Comparison of ENCODE assay signal across 29 cellular contexts in the genomic region with DNA sequence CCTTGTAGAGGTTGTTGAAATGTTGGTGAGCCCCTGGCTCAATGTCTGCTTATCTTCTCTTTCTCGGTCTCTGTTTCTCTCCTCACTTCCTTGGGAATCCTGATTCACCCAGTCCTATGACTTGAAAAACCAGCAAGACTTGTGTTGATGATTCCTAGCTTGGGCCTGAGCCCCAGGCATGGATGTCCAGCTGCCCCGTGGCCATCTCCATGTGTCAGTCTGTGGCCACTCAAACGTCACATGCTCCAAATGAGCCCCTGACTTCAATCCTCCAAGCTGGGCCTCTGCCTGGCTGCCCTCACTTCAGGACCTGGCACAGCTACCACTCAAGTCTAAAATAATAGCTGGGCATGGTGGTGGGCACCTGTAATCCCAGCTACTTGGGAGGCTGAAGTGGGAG.
"Had no signal": no experiment of that assay in that cellular context is flagged by ENCODE, and none has a peak within 500 bp of the region (broad histone marks: within the 10 kb centered on the region; RNA-seq: fewer than 3 reads in every experiment).

No MANE protein-coding gene starts in this region.

- H3K4me3 ChIP-seq: neural progenitor cell, ovary, psoas muscle, right lobe of liver, sigmoid colon, skin epidermis, smooth muscle cell, spleen, suprapubic skin, testis, tibial artery, transverse colon, upper lobe of left lung, vagina had no signal

- H3K4me1 ChIP-seq: parathyroid adenoma, psoas muscle, right lobe of liver, sigmoid colon, spleen, suprapubic skin, testis, tibial artery, transverse colon, upper lobe of left lung, vagina had no signal

- ATAC-seq: naive thymus-derived CD4-positive, alpha-beta T cell; natural killer cell; psoas muscle; right cardiac atrium; right lobe of liver; stimulated activated memory B cell treated with anti-CD40 and anti-IgM and Interleukin-4, amounts not matched to agents 10 μg/mL and 1 μg/mL and 100 μg/mL, for 72 hours; stimulated activated naive CD8-positive, alpha-beta T cell treated with anti-CD3 and anti-CD28 coated beads, Interleukin-15, amount 100 ng/mL, for 72 hours; stimulated activated naive CD8-positive, alpha-beta T cell treated with anti-CD3 and anti-CD28 coated beads, Interleukin-15, Interleukin-2, amounts not matched to agents 100 U/mL and 50 U/mL, for 24 hours had no signal

- H3K27ac ChIP-seq: neural progenitor cell, ovary, parathyroid adenoma, psoas muscle, right lobe of liver, sigmoid colon, skin epidermis, spleen, suprapubic skin, testis, tibial artery, transverse colon, upper lobe of left lung, vagina had no signal

- DNase-seq: naive thymus-derived CD4-positive, alpha-beta T cell; natural killer cell; occipital lobe; ovary; psoas muscle; right cardiac atrium; right lobe of liver; sigmoid colon; spleen; stimulated activated CD4-positive, alpha-beta T cell treated with anti-CD3 and anti-CD28 coated beads, Interleukin-12 subunit alpha, Interleukin-12 subunit beta, amount 100 ng/mL, for 4 hours; stimulated activated CD4-positive, alpha-beta T cell treated with anti-CD3 and anti-CD28 coated beads, Interleukin-1b, Interleukin-23, amount 100 ng/mL, for 48 hours; stimulated activated CD4-positive, alpha-beta T cell treated with anti-CD3 and anti-CD28 coated beads, Interleukin-4, amount 100 ng/mL, for 1 hour; stimulated activated CD4-positive, alpha-beta T cell treated with anti-CD3 and anti-CD28 coated beads, Interleukin-4, amount 100 ng/mL, for 4 hours; stimulated activated CD8-positive, alpha-beta memory T cell treated with anti-CD3 and anti-CD28 coated beads, Interleukin-4, amount 100 ng/mL, for 48 hours; stimulated activated naive CD4-positive, alpha-beta T cell; stimulated activated naive CD8-positive, alpha-beta T cell treated with anti-CD3 and anti-CD28 coated beads, Interleukin-15, amount 100 ng/mL, for 72 hours; stimulated activated naive CD8-positive, alpha-beta T cell treated with anti-CD3 and anti-CD28 coated beads, Interleukin-15, Interleukin-2, amounts not matched to agents 100 U/mL and 50 U/mL, for 24 hours; substantia nigra; testis; tibial artery; transverse colon; upper lobe of left lung had no signal

- H2AFZ ChIP-seq: neural progenitor cell, parathyroid adenoma had no signal

- H3K4me2 ChIP-seq: neural progenitor cell, smooth muscle cell had no signal

- H3K9ac ChIP-seq: neural progenitor cell, parathyroid adenoma had no signal

- H3K79me2 ChIP-seq: parathyroid adenoma had no signal

- H3K27me3 ChIP-seq: neural progenitor cell, ovary, right lobe of liver, sigmoid colon, testis, vagina had no signal

- H3K9me3 ChIP-seq: ovary, psoas muscle, right lobe of liver, sigmoid colon, spleen, suprapubic skin, testis, tibial artery, transverse colon, upper lobe of left lung, vagina had no signal

- H3K36me3 ChIP-seq: neural progenitor cell, ovary, right lobe of liver, sigmoid colon, spleen, suprapubic skin, tibial artery, transverse colon, upper lobe of left lung, vagina had no signal
